ENCODE assay signal across 28 cellular contexts in genomic region chr2:182831097-182831496, GRCh38. TPM values are rescaled to one million over a fixed set of nuclear protein-coding genes. Genes with fewer than 3 reads are reported as not detected.
"Had no signal": no experiment of that assay in that cellular context is flagged by ENCODE, and none has a peak within 500 bp of the region (broad histone marks: within the 10 kb centered on the region; RNA-seq: fewer than 3 reads in every experiment).

No MANE protein-coding gene starts in this region.

- H3K27ac Mint-ChIP-seq: activated CD4-positive, alpha-beta memory T cell treated with anti-CD3 and anti-CD28 coated beads for 36 hours; activated CD4-positive, alpha-beta T cell treated with anti-CD3 and anti-CD28 coated beads, Interleukin-2, amount 10 ng/mL, durations not matched to agents 24 days and 14 days; activated naive CD4-positive, alpha-beta T cell treated with anti-CD3 and anti-CD28 coated beads, Interleukin-2, amount 10 ng/mL, durations not matched to agents 7 days and 5 days; activated naive CD8-positive, alpha-beta T cell treated with anti-CD3 and anti-CD28 coated beads, Interleukin-2, amount 10 ng/mL, durations not matched to agents 7 days and 5 days; activated T-helper 1 cell treated with anti-CD3 and anti-CD28 coated beads, Interleukin-12 subunit alpha, Interleukin-12 subunit beta, Interleukin-2, Interleukin-4 antibody, amounts not matched to agents 30 ng/mL and 10 ng/mL and 1 ng/mL, durations not matched to agents 14 hours and 24 hours and 36 hours; mesothelial cell of epicardium; naive B cell; nephron progenitor cell; progenitor cell of endocrine pancreas had no signal

- H3K9me3 Mint-ChIP-seq: activated CD4-positive, alpha-beta memory T cell treated with anti-CD3 and anti-CD28 coated beads for 36 hours; activated CD4-positive, alpha-beta T cell treated with anti-CD3 and anti-CD28 coated beads, Interleukin-2, amount 10 ng/mL, durations not matched to agents 24 days and 14 days; activated naive CD4-positive, alpha-beta T cell treated with anti-CD3 and anti-CD28 coated beads, Interleukin-2, amount 10 ng/mL, durations not matched to agents 7 days and 5 days; activated naive CD8-positive, alpha-beta T cell treated with anti-CD3 and anti-CD28 coated beads, Interleukin-2, amount 10 ng/mL, durations not matched to agents 7 days and 5 days; activated T-helper 1 cell treated with anti-CD3 and anti-CD28 coated beads, Interleukin-12 subunit alpha, Interleukin-12 subunit beta, Interleukin-2, Interleukin-4 antibody, amounts not matched to agents 30 ng/mL and 10 ng/mL and 1 ng/mL, durations not matched to agents 14 hours and 24 hours and 36 hours; brain; mesothelial cell of epicardium; naive B cell; nephron progenitor cell had no signal

- H3K36me3 Mint-ChIP-seq: activated CD4-positive, alpha-beta memory T cell treated with anti-CD3 and anti-CD28 coated beads for 36 hours; activated naive CD4-positive, alpha-beta T cell treated with anti-CD3 and anti-CD28 coated beads, Interleukin-2, amount 10 ng/mL, durations not matched to agents 7 days and 5 days; activated naive CD8-positive, alpha-beta T cell treated with anti-CD3 and anti-CD28 coated beads, Interleukin-2, amount 10 ng/mL, durations not matched to agents 7 days and 5 days; mesothelial cell of epicardium; naive B cell had no signal

- H3K4me1 Mint-ChIP-seq: activated CD4-positive, alpha-beta T cell treated with anti-CD3 and anti-CD28 coated beads, Interleukin-2, amount 10 ng/mL, durations not matched to agents 24 days and 14 days; activated naive CD4-positive, alpha-beta T cell treated with anti-CD3 and anti-CD28 coated beads, Interleukin-2, amount 10 ng/mL, durations not matched to agents 7 days and 5 days; activated naive CD8-positive, alpha-beta T cell treated with anti-CD3 and anti-CD28 coated beads, Interleukin-2, amount 10 ng/mL, durations not matched to agents 7 days and 5 days; naive B cell had no signal

- ATAC-seq: foreskin keratinocyte; heart right ventricle; sciatic nerve; stimulated activated naive CD8-positive, alpha-beta T cell treated with anti-CD3 and anti-CD28 coated beads, Interleukin-15, Interleukin-2, amounts not matched to agents 100 U/mL and 50 U/mL, for 24 hours had no signal

- H3K4me3 Mint-ChIP-seq: activated CD4-positive, alpha-beta memory T cell treated with anti-CD3 and anti-CD28 coated beads for 36 hours; activated CD4-positive, alpha-beta T cell treated with anti-CD3 and anti-CD28 coated beads, Interleukin-2, amount 10 ng/mL, durations not matched to agents 24 days and 14 days; activated naive CD4-positive, alpha-beta T cell treated with anti-CD3 and anti-CD28 coated beads, Interleukin-2, amount 10 ng/mL, durations not matched to agents 7 days and 5 days; activated naive CD8-positive, alpha-beta T cell treated with anti-CD3 and anti-CD28 coated beads, Interleukin-2, amount 10 ng/mL, durations not matched to agents 7 days and 5 days; activated T-helper 1 cell treated with anti-CD3 and anti-CD28 coated beads, Interleukin-12 subunit alpha, Interleukin-12 subunit beta, Interleukin-2, Interleukin-4 antibody, amounts not matched to agents 30 ng/mL and 10 ng/mL and 1 ng/mL, durations not matched to agents 14 hours and 24 hours and 36 hours; brain; mesothelial cell of epicardium; naive B cell; nephron progenitor cell had no signal

- H3K27me3 Mint-ChIP-seq: progenitor cell of endocrine pancreas had no signal

- DNase-seq: activated CD4-positive, alpha-beta memory T cell treated with anti-CD3 and anti-CD28 coated beads for 36 hours; activated CD4-positive, alpha-beta T cell treated with anti-CD3 and anti-CD28 coated beads, Interleukin-2, amount 10 ng/mL, durations not matched to agents 24 days and 14 days; activated CD4-positive, CD25-positive, alpha-beta regulatory T cell treated with anti-CD3 and anti-CD28 coated beads, Interleukin-2, amount 50 U/mL, for 72 hours; activated CD8-positive, alpha-beta memory T cell treated with anti-CD3 and anti-CD28 coated beads, Interleukin-2, amount 50 U/mL, for 4 hours; activated effector memory CD4-positive, alpha-beta T cell treated with anti-CD3 and anti-CD28 coated beads, Interleukin-2, amount 50 U/mL, for 16 hours; activated naive CD4-positive, alpha-beta T cell treated with anti-CD3 and anti-CD28 coated beads, Interleukin-2, amount 10 ng/mL, durations not matched to agents 7 days and 5 days; activated naive CD8-positive, alpha-beta T cell treated with anti-CD3 and anti-CD28 coated beads, Interleukin-2, amount 10 ng/mL, durations not matched to agents 7 days and 5 days; activated T-cell treated with anti-CD3 and anti-CD28 coated beads, Interleukin-2, amount 50 U/mL, for 1 hour; cerebellar nuclear complex; dorsolateral prefrontal cortex; effector memory CD4-positive, alpha-beta T cell; erythroblast; foreskin keratinocyte; heart right ventricle; naive B cell; nephron progenitor cell; ovary; stimulated activated CD4-positive, alpha-beta T cell treated with anti-CD3 and anti-CD28 coated beads, Interleukin-12 subunit alpha, Interleukin-12 subunit beta, amount 100 ng/mL, for 4 hours; stimulated activated CD4-positive, alpha-beta T cell treated with anti-CD3 and anti-CD28 coated beads, Interleukin-4, amount 100 ng/mL, for 1 hour; stimulated activated naive CD8-positive, alpha-beta T cell treated with anti-CD3 and anti-CD28 coated beads, Interleukin-15, Interleukin-2, amounts not matched to agents 100 U/mL and 50 U/mL, for 24 hours; trophoblast cell had no signal

RNA-seq across cellular contexts. Expression of gene FRZB, which starts 35.3 kb away (rescaled TPM):
- total RNA-seq: activated CD4-positive, alpha-beta memory T cell treated with anti-CD3 and anti-CD28 coated beads for 36 hours; activated CD4-positive, alpha-beta T cell treated with anti-CD3 and anti-CD28 coated beads, Interleukin-2, amount 10 ng/mL, durations not matched to agents 24 days and 14 days; activated CD8-positive, alpha-beta memory T cell treated with anti-CD3 and anti-CD28 coated beads for 36 hours; activated naive CD8-positive, alpha-beta T cell treated with anti-CD3 and anti-CD28 coated beads, Interleukin-2, amount 10 ng/mL, durations not matched to agents 7 days and 5 days; activated T-helper 1 cell treated with anti-CD3 and anti-CD28 coated beads, Interleukin-12 subunit alpha, Interleukin-12 subunit beta, Interleukin-2, Interleukin-4 antibody, amounts not matched to agents 30 ng/mL and 10 ng/mL and 1 ng/mL, durations not matched to agents 14 hours and 24 hours and 36 hours; foreskin keratinocyte; renal cortical epithelial cell had no signal
